8 cellular contexts compared by ENCODE assay signal in genomic region chr16:3027983-3028715, GRCh38. TPM values are rescaled to one million over a fixed set of nuclear protein-coding genes. Genes with fewer than 3 reads are reported as not detected.
DNase-seq lines count a peak whose midpoint lies in the region; ATAC-seq and TF ChIP-seq lines count a peak whose summit lies in the region.

No MANE protein-coding gene starts in this region.

- intact Hi-C loops in activated T-helper 1 cell treated with anti-CD3 and anti-CD28 coated beads, Interleukin-12 subunit alpha, Interleukin-12 subunit beta, Interleukin-2, Interleukin-4 antibody, amounts not matched to agents 30 ng/mL and 10 ng/mL and 1 ng/mL, durations not matched to agents 14 hours and 24 hours and 36 hours (cut with micrococcal nuclease), result loop anchor here (1.0 kb wide), 2 partner anchors 8 to 25 kb away; partner anchors contain the start of gene TNFRSF12A

- peak overlapping the region in 3 of 4 donors; percentile 43 to 86 (median 76) for H3K4me3 Mint-ChIP-seq in IgD-negative memory B cell
- H3K4me3 Mint-ChIP-seq in activated T-helper 1 cell treated with anti-CD3 and anti-CD28 coated beads, Interleukin-12 subunit alpha, Interleukin-12 subunit beta, Interleukin-2, Interleukin-4 antibody, amounts not matched to agents 30 ng/mL and 10 ng/mL and 1 ng/mL, durations not matched to agents 14 hours and 24 hours and 36 hours, result peak overlapping the region; percentile 57

- no peaks in the 10 kb centered on the region for H3K9me3 Mint-ChIP-seq in IgD-negative memory B cell
- H3K9me3 Mint-ChIP-seq in activated T-helper 1 cell treated with anti-CD3 and anti-CD28 coated beads, Interleukin-12 subunit alpha, Interleukin-12 subunit beta, Interleukin-2, Interleukin-4 antibody, amounts not matched to agents 30 ng/mL and 10 ng/mL and 1 ng/mL, durations not matched to agents 14 hours and 24 hours and 36 hours, result no peaks in the 10 kb centered on the region

- peak overlapping the region in 1 of 3 donors; percentile 16 for H3K27ac Mint-ChIP-seq in IgD-negative memory B cell
- H3K27ac Mint-ChIP-seq in activated T-helper 1 cell treated with anti-CD3 and anti-CD28 coated beads, Interleukin-12 subunit alpha, Interleukin-12 subunit beta, Interleukin-2, Interleukin-4 antibody, amounts not matched to agents 30 ng/mL and 10 ng/mL and 1 ng/mL, durations not matched to agents 14 hours and 24 hours and 36 hours, result no peak overlapping the region

- H3K9ac ChIP-seq in ES-I3 (ENCODE audit: low read depth, low read length), result peak overlapping the region; percentile 36; the same call in 1 of the 2 replicates

- H3K4me3 ChIP-seq in fibroblast of the aortic adventitia (ENCODE audit: low read depth, low read length) (no peak overlapping the region), thoracic aorta (no peak overlapping the region)

- peak; percentile 59 for TF ChIP-seq CTCF in fibroblast of the aortic adventitia (IDR thresholded peaks at IDR 0.05; ENCODE audit: insufficient read depth, low read length)
- TF ChIP-seq CTCF in thoracic aorta (IDR thresholded peaks at IDR 0.05), result peak; percentile 66

- H3K27ac ChIP-seq in thoracic aorta, result no peak overlapping the region

- peak; percentile 79 for DNase-seq in activated T-helper 1 cell treated with anti-CD3 and anti-CD28 coated beads, Interleukin-12 subunit alpha, Interleukin-12 subunit beta, Interleukin-2, Interleukin-4 antibody, amounts not matched to agents 30 ng/mL and 10 ng/mL and 1 ng/mL, durations not matched to agents 14 hours and 24 hours and 36 hours (ENCODE audit: low spot score)
- DNase-seq in fibroblast of the aortic adventitia (ENCODE audit: low read depth), result peak; percentile 39
- peak in 42 of 56 donors; percentile 9 to 85 (median 53) for DNase-seq in nucleus accumbens (lab: John Stamatoyannopoulos, UW)
- no peak for DNase-seq in thoracic aorta (ENCODE audit: low spot score)

- ATAC-seq in thoracic aorta (ENCODE audit: insufficient number of reproducible peaks, low FRiP score, low read depth), result no peak
- no peak for ATAC-seq in GM21515 (IDR thresholded peaks at IDR 0.05; ENCODE audit: unreplicated experiment)

- peaks cover 11 to 16% (median 13%) of the 10 kb centered on the region in 3 donors for H3K4me1 Mint-ChIP-seq in IgD-negative memory B cell
- peaks cover 33% of the 10 kb centered on the region for H3K4me1 Mint-ChIP-seq in activated T-helper 1 cell treated with anti-CD3 and anti-CD28 coated beads, Interleukin-12 subunit alpha, Interleukin-12 subunit beta, Interleukin-2, Interleukin-4 antibody, amounts not matched to agents 30 ng/mL and 10 ng/mL and 1 ng/mL, durations not matched to agents 14 hours and 24 hours and 36 hours (ENCODE audit: low read depth)

- no peaks in the 10 kb centered on the region for H3K36me3 ChIP-seq in ES-I3 (ENCODE audit: insufficient read depth, low read length)
- peaks cover 12% of the 10 kb centered on the region for H3K36me3 ChIP-seq in thoracic aorta

- peaks cover 4% of the 10 kb centered on the region for H3K27me3 ChIP-seq in thoracic aorta (replicated peaks; ENCODE audit: insufficient read depth)

- H3K36me3 Mint-ChIP-seq in IgD-negative memory B cell, result peaks cover 9% of the 10 kb centered on the region
- peaks cover 17% of the 10 kb centered on the region for H3K36me3 Mint-ChIP-seq in activated T-helper 1 cell treated with anti-CD3 and anti-CD28 coated beads, Interleukin-12 subunit alpha, Interleukin-12 subunit beta, Interleukin-2, Interleukin-4 antibody, amounts not matched to agents 30 ng/mL and 10 ng/mL and 1 ng/mL, durations not matched to agents 14 hours and 24 hours and 36 hours (ENCODE audit: low read depth)

- peaks cover 27% of the 10 kb centered on the region for H3K27me3 Mint-ChIP-seq in IgD-negative memory B cell
- peaks cover 20% of the 10 kb centered on the region for H3K27me3 Mint-ChIP-seq in activated T-helper 1 cell treated with anti-CD3 and anti-CD28 coated beads, Interleukin-12 subunit alpha, Interleukin-12 subunit beta, Interleukin-2, Interleukin-4 antibody, amounts not matched to agents 30 ng/mL and 10 ng/mL and 1 ng/mL, durations not matched to agents 14 hours and 24 hours and 36 hours (ENCODE audit: insufficient read depth)

- H3K9me3 ChIP-seq in ES-I3 (ENCODE audit: control insufficient read depth, insufficient read depth, low read length) (no peaks in the 10 kb centered on the region), thoracic aorta (no peaks in the 10 kb centered on the region)

- H3K4me1 ChIP-seq in ES-I3 (ENCODE audit: insufficient read depth, low read length) (peaks cover 4% of the 10 kb centered on the region; the same call in 1 of the 2 replicates), thoracic aorta (ENCODE audit: control insufficient read depth in 1 of 2, low read depth in 2 of 2) (peaks cover 0 to 27% of the 10 kb centered on the region in 2 donors)

TF ChIP-seq in PFSK-1, 5 proteins besides CTCF, POLR2A, EP300 and RAD21:
- TF ChIP-seq FOXP2 (optimal IDR thresholded peaks at IDR 0.05; ENCODE audit: borderline replicate concordance, extremely low read depth, extremely low read length, insufficient read depth), result no peak
- TF ChIP-seq TAF1 (IDR thresholded peaks at IDR 0.05; ENCODE audit: borderline replicate concordance, insufficient read depth, low read length), result no peak
- TF ChIP-seq POLR2AphosphoS5 (IDR thresholded peaks at IDR 0.05; ENCODE audit: low read depth, low read length), result 0 out of 2 replicates have a peak, but pooled peaks have one; percentile 46
- TF ChIP-seq SIN3A (IDR thresholded peaks at IDR 0.05; ENCODE audit: borderline replicate concordance, insufficient read depth, low read length), result no peak
- no peak for TF ChIP-seq REST (IDR thresholded peaks at IDR 0.05; ENCODE audit: insufficient read depth in 1 of 2, low read depth in 2 of 2, low read length in 2 of 2)

RNA-seq across cellular contexts. Expression of gene THOC6, which starts 4.3 kb away (rescaled TPM):
- polyA plus RNA-seq in IgD-negative memory B cell, result 48.2 TPM
- polyA plus RNA-seq in PFSK-1 (2012; ENCODE audit: insufficient read length, low read depth), result 58.4 TPM
- total RNA-seq in activated T-helper 1 cell treated with anti-CD3 and anti-CD28 coated beads, Interleukin-12 subunit alpha, Interleukin-12 subunit beta, Interleukin-2, Interleukin-4 antibody, amounts not matched to agents 30 ng/mL and 10 ng/mL and 1 ng/mL, durations not matched to agents 14 hours and 24 hours and 36 hours, result 48.3 and 49.0 TPM in 2 replicates
- total RNA-seq in fibroblast of the aortic adventitia (ENCODE audit: low replicate concordance) (16.3 and 30.2 TPM in 2 replicates), thoracic aorta (10 to 100 TPM; 19.0 to 24.7 TPM)

RNA-seq across cellular contexts. Expression of gene HCFC1R1, which starts 4.4 kb away (rescaled TPM):
- polyA plus RNA-seq in IgD-negative memory B cell, result 26.2 TPM
- polyA plus RNA-seq in PFSK-1 (2012; ENCODE audit: insufficient read length, low read depth), result 45.0 TPM
- total RNA-seq in activated T-helper 1 cell treated with anti-CD3 and anti-CD28 coated beads, Interleukin-12 subunit alpha, Interleukin-12 subunit beta, Interleukin-2, Interleukin-4 antibody, amounts not matched to agents 30 ng/mL and 10 ng/mL and 1 ng/mL, durations not matched to agents 14 hours and 24 hours and 36 hours, result 30.0 and 30.9 TPM in 2 replicates
- total RNA-seq in fibroblast of the aortic adventitia (ENCODE audit: low replicate concordance), result 40.6 and 45.6 TPM in 2 replicates
- 100 to 1,000 TPM in 1 of 2 donors, 10 to 100 TPM in 1; 19.9 to 120 TPM for total RNA-seq in thoracic aorta

RNA-seq across cellular contexts. Expression of gene TNFRSF12A, which starts 8.0 kb away (rescaled TPM):
- polyA plus RNA-seq in IgD-negative memory B cell, result 0.31 TPM
- 171 TPM for polyA plus RNA-seq in PFSK-1 (2012; ENCODE audit: insufficient read length, low read depth)
- total RNA-seq in activated T-helper 1 cell treated with anti-CD3 and anti-CD28 coated beads, Interleukin-12 subunit alpha, Interleukin-12 subunit beta, Interleukin-2, Interleukin-4 antibody, amounts not matched to agents 30 ng/mL and 10 ng/mL and 1 ng/mL, durations not matched to agents 14 hours and 24 hours and 36 hours, result 4.9 and 5.5 TPM in 2 replicates
- 26.7 and 124 TPM in 2 replicates for total RNA-seq in fibroblast of the aortic adventitia (ENCODE audit: low replicate concordance)
- 100 to 1,000 TPM; 274 to 461 TPM for total RNA-seq in thoracic aorta

RNA-seq across cellular contexts. Expression of gene BICDL2, which starts 8.6 kb away (rescaled TPM):
- polyA plus RNA-seq in IgD-negative memory B cell, result not detected
- polyA plus RNA-seq in PFSK-1 (2012; ENCODE audit: insufficient read length, low read depth), result not detected
- total RNA-seq in activated T-helper 1 cell treated with anti-CD3 and anti-CD28 coated beads, Interleukin-12 subunit alpha, Interleukin-12 subunit beta, Interleukin-2, Interleukin-4 antibody, amounts not matched to agents 30 ng/mL and 10 ng/mL and 1 ng/mL, durations not matched to agents 14 hours and 24 hours and 36 hours, result 0.20 TPM in 1 of 2 replicates, not detected in the other
- total RNA-seq in fibroblast of the aortic adventitia (ENCODE audit: low replicate concordance) (not detected in 2 replicates), thoracic aorta (1 to 10 TPM in 1 of 2 donors, not detected in 1; 1.1 TPM)

RNA-seq across cellular contexts. Expression of gene CLDN6, which starts 10.2 kb away (rescaled TPM):
- polyA plus RNA-seq in IgD-negative memory B cell, result not detected
- polyA plus RNA-seq in PFSK-1 (2012; ENCODE audit: insufficient read length, low read depth), result 0.24 TPM
- not detected in 2 replicates for total RNA-seq in activated T-helper 1 cell treated with anti-CD3 and anti-CD28 coated beads, Interleukin-12 subunit alpha, Interleukin-12 subunit beta, Interleukin-2, Interleukin-4 antibody, amounts not matched to agents 30 ng/mL and 10 ng/mL and 1 ng/mL, durations not matched to agents 14 hours and 24 hours and 36 hours
- 1.1 TPM in 1 of 2 replicates, not detected in the other for total RNA-seq in fibroblast of the aortic adventitia (ENCODE audit: low replicate concordance)
- total RNA-seq in thoracic aorta, result not detected
